ENCODE assay signal across 15 cellular contexts in genomic region chr1:32494196-32494595, GRCh38. TPM values are rescaled to one million over a fixed set of nuclear protein-coding genes. Genes with fewer than 3 reads are reported as not detected.
DNase-seq lines count a peak whose midpoint lies in the region; ATAC-seq and TF ChIP-seq lines count a peak whose summit lies in the region.
"Had no signal": no experiment of that assay in that cellular context is flagged by ENCODE, and none has a peak within 500 bp of the region (broad histone marks: within the 10 kb centered on the region; RNA-seq: fewer than 3 reads in every experiment).

No MANE protein-coding gene starts in this region.

- ATAC-seq in left ventricle myocardium superior (peak; percentile 45), WTC11 (no peak), GM21619 (IDR thresholded peaks at IDR 0.05; ENCODE audit: unreplicated experiment) (no peak)
- ATAC-seq: activated CD4-positive, CD25-positive, alpha-beta regulatory T cell treated with anti-CD3 and anti-CD28 coated beads, Interleukin-2, amount 50 U/mL, for 24 hours; esophagus mucosa had no signal

- H3K27ac Mint-ChIP-seq in WTC11 = peak overlapping the region; percentile 89

- 0 out of 2 replicates have a peak, but pooled peaks cover 2% of the 10 kb centered on the region for H3K36me3 Mint-ChIP-seq in WTC11

- no peaks in the 10 kb centered on the region for H3K27me3 Mint-ChIP-seq in WTC11 (ENCODE audit: low read depth)

- TF ChIP-seq CTCF in WTC11 (IDR thresholded peaks at IDR 0.05) = no peak

- H3K4me1 Mint-ChIP-seq in WTC11 = 0 out of 2 replicates have a peak, but pooled peaks cover 4% of the 10 kb centered on the region

- POLR2A ChIA-PET in WTC11 (lab: Charles Lee) = no interaction called here

- CTCF ChIA-PET in WTC11 (lab: Charles Lee) = interaction anchor here (1.0 to 1.6 kb wide), 2 partner anchors 26 to 100 kb away, joined by 7 to 9 read pairs; partner anchors contain the start of gene BSDC1

- DNase-seq in left ventricle myocardium superior = no peak
- DNase-seq in cardiac septum (ENCODE audit: low spot score) = no peak
- no peak for DNase-seq in WTC11 (ENCODE audit: low spot score)
- DNase-seq in foreskin melanocyte = peak; percentile 31
- DNase-seq in NCI-H774 (lab: John Stamatoyannopoulos, UW) = no peak
- DNase-seq in stimulated activated CD4-positive, alpha-beta T cell treated with anti-CD3 and anti-CD28 coated beads, Interleukin-2, amount 100 ng/mL, for 24 hours = no peak
- no peak for DNase-seq in AML-193 (lab: John Stamatoyannopoulos, UW)
- DNase-seq: ACHN; activated naive CD4-positive, alpha-beta T cell treated with Interleukin-2 at 50 U/mL for 16 hours; COR-L47; NCI-H2029; testis had no signal

- intact Hi-C loops in left ventricle myocardium superior (cut with micrococcal nuclease) = no loop called here
- intact Hi-C loops in cardiac septum (cut with DNase I) = no loop called here

- H3K9me3 Mint-ChIP-seq in WTC11 = no peaks in the 10 kb centered on the region

- H3K4me3 Mint-ChIP-seq in WTC11 = no peak overlapping the region

TF ChIP-seq in WTC11, 78 proteins besides CTCF, POLR2A, EP300 and RAD21:
- no peak for TF ChIP-seq ZNF317 (CRISPR knock-in tag; IDR thresholded peaks at IDR 0.05; ENCODE audit: borderline replicate concordance, low read depth)
- no peak for TF ChIP-seq PRRX2 (CRISPR knock-in tag; IDR thresholded peaks at IDR 0.05)
- TF ChIP-seq, protein P1, sequence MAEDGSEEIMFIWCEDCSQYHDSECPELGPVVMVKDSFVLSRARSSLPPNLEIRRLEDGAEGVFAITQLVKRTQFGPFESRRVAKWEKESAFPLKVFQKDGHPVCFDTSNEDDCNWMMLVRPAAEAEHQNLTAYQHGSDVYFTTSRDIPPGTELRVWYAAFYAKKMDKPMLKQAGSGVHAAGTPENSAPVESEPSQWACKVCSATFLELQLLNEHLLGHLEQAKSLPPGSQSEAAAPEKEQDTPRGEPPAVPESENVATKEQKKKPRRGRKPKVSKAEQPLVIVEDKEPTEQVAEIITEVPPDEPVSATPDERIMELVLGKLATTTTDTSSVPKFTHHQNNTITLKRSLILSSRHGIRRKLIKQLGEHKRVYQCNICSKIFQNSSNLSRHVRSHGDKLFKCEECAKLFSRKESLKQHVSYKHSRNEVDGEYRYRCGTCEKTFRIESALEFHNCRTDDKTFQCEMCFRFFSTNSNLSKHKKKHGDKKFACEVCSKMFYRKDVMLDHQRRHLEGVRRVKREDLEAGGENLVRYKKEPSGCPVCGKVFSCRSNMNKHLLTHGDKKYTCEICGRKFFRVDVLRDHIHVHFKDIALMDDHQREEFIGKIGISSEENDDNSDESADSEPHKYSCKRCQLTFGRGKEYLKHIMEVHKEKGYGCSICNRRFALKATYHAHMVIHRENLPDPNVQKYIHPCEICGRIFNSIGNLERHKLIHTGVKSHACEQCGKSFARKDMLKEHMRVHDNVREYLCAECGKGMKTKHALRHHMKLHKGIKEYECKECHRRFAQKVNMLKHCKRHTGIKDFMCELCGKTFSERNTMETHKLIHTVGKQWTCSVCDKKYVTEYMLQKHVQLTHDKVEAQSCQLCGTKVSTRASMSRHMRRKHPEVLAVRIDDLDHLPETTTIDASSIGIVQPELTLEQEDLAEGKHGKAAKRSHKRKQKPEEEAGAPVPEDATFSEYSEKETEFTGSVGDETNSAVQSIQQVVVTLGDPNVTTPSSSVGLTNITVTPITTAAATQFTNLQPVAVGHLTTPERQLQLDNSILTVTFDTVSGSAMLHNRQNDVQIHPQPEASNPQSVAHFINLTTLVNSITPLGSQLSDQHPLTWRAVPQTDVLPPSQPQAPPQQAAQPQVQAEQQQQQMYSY (CRISPR knock-in tag; IDR thresholded peaks at IDR 0.05) = no peak
- no peak for TF ChIP-seq ZNF219 (CRISPR knock-in tag; IDR thresholded peaks at IDR 0.05; ENCODE audit: borderline replicate concordance)
- TF ChIP-seq, protein P2, sequence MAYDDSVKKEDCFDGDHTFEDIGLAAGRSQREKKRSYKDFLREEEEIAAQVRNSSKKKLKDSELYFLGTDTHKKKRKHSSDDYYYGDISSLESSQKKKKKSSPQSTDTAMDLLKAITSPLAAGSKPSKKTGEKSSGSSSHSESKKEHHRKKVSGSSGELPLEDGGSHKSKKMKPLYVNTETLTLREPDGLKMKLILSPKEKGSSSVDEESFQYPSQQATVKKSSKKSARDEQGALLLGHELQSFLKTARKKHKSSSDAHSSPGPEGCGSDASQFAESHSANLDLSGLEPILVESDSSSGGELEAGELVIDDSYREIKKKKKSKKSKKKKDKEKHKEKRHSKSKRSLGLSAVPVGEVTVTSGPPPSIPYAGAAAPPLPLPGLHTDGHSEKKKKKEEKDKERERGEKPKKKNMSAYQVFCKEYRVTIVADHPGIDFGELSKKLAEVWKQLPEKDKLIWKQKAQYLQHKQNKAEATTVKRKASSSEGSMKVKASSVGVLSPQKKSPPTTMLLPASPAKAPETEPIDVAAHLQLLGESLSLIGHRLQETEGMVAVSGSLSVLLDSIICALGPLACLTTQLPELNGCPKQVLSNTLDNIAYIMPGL (CRISPR knock-in tag; IDR thresholded peaks at IDR 0.05) = no peak
- no peak for TF ChIP-seq KAT7 (CRISPR knock-in tag; IDR thresholded peaks at IDR 0.05; ENCODE audit: borderline replicate concordance)
- no peak for TF ChIP-seq NR1H2 (CRISPR knock-in tag; IDR thresholded peaks at IDR 0.05)
- TF ChIP-seq, protein P3, sequence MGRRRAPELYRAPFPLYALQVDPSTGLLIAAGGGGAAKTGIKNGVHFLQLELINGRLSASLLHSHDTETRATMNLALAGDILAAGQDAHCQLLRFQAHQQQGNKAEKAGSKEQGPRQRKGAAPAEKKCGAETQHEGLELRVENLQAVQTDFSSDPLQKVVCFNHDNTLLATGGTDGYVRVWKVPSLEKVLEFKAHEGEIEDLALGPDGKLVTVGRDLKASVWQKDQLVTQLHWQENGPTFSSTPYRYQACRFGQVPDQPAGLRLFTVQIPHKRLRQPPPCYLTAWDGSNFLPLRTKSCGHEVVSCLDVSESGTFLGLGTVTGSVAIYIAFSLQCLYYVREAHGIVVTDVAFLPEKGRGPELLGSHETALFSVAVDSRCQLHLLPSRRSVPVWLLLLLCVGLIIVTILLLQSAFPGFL (CRISPR knock-in tag; IDR thresholded peaks at IDR 0.05; ENCODE audit: borderline replicate concordance) = no peak
- TF ChIP-seq ATF1 (CRISPR knock-in tag; IDR thresholded peaks at IDR 0.05) = no peak
- no peak for TF ChIP-seq ZNF396 (CRISPR knock-in tag; IDR thresholded peaks at IDR 0.05; ENCODE audit: borderline replicate concordance)
- TF ChIP-seq E2F5 (CRISPR knock-in tag; IDR thresholded peaks at IDR 0.05) = no peak
- TF ChIP-seq, protein P4, sequence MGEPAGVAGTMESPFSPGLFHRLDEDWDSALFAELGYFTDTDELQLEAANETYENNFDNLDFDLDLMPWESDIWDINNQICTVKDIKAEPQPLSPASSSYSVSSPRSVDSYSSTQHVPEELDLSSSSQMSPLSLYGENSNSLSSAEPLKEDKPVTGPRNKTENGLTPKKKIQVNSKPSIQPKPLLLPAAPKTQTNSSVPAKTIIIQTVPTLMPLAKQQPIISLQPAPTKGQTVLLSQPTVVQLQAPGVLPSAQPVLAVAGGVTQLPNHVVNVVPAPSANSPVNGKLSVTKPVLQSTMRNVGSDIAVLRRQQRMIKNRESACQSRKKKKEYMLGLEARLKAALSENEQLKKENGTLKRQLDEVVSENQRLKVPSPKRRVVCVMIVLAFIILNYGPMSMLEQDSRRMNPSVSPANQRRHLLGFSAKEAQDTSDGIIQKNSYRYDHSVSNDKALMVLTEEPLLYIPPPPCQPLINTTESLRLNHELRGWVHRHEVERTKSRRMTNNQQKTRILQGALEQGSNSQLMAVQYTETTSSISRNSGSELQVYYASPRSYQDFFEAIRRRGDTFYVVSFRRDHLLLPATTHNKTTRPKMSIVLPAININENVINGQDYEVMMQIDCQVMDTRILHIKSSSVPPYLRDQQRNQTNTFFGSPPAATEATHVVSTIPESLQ (CRISPR knock-in tag; IDR thresholded peaks at IDR 0.05) = no peak
- no peak for TF ChIP-seq ESRRA (CRISPR knock-in tag; IDR thresholded peaks at IDR 0.05; ENCODE audit: borderline replicate concordance)
- no peak for TF ChIP-seq ZNF416 (CRISPR knock-in tag; IDR thresholded peaks at IDR 0.05)
- no peak for TF ChIP-seq CREM (CRISPR knock-in tag; IDR thresholded peaks at IDR 0.05)
- TF ChIP-seq GTF2I (CRISPR knock-in tag; conservative IDR thresholded peaks at IDR 0.05) = no peak
- TF ChIP-seq IRF2 (CRISPR knock-in tag; IDR thresholded peaks at IDR 0.05; ENCODE audit: borderline replicate concordance, low read depth) = no peak
- TF ChIP-seq, protein P5, sequence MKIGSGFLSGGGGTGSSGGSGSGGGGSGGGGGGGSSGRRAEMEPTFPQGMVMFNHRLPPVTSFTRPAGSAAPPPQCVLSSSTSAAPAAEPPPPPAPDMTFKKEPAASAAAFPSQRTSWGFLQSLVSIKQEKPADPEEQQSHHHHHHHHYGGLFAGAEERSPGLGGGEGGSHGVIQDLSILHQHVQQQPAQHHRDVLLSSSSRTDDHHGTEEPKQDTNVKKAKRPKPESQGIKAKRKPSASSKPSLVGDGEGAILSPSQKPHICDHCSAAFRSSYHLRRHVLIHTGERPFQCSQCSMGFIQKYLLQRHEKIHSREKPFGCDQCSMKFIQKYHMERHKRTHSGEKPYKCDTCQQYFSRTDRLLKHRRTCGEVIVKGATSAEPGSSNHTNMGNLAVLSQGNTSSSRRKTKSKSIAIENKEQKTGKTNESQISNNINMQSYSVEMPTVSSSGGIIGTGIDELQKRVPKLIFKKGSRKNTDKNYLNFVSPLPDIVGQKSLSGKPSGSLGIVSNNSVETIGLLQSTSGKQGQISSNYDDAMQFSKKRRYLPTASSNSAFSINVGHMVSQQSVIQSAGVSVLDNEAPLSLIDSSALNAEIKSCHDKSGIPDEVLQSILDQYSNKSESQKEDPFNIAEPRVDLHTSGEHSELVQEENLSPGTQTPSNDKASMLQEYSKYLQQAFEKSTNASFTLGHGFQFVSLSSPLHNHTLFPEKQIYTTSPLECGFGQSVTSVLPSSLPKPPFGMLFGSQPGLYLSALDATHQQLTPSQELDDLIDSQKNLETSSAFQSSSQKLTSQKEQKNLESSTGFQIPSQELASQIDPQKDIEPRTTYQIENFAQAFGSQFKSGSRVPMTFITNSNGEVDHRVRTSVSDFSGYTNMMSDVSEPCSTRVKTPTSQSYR (CRISPR knock-in tag; IDR thresholded peaks at IDR 0.05) = no peak

RNA-seq across cellular contexts. Expression of gene ZBTB8B, which starts 29.3 kb away (rescaled TPM):
- total RNA-seq in left ventricle myocardium superior (not detected), cardiac septum (not detected), WTC11 (2021) (2.7 to 3.8 TPM (median 3.7 TPM) in 3 replicates)
- total RNA-seq: esophagus mucosa had no signal

RNA-seq across cellular contexts. Expression of gene ZBTB8A, which starts 45.0 kb away (rescaled TPM):
- 2.5 TPM for total RNA-seq in left ventricle myocardium superior
- total RNA-seq in cardiac septum = 3.0 TPM
- 7.1 to 8.2 TPM (median 7.7 TPM) in 3 replicates for total RNA-seq in WTC11 (2021)
